Comparison of ENCODE assay signal across 14 cellular contexts in the genomic region with DNA sequence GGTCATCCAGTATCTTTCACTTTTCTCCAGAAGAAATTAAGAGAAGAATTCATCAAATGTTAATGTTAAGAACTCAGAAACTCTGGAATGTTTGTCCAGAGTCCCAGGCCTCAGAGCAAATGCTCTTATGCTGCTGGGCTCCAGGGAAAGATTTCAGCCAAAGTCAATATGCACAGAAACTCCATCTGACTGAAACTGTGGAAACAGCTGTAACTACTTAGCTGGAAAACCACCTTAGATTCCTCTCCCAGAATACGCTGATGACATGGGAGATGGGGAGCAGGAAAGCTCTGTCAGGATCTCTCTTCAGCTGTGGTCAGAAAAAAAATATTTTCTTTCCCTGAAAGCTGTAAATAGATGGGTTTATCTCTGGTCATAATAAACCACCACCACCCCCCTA.
DNase-seq lines count a peak whose midpoint lies in the region; ATAC-seq and TF ChIP-seq lines count a peak whose summit lies in the region.
"Had no signal": no experiment of that assay in that cellular context is flagged by ENCODE, and none has a peak within 500 bp of the region (broad histone marks: within the 10 kb centered on the region; RNA-seq: fewer than 3 reads in every experiment).

No MANE protein-coding gene starts in this region.

- H3K4ac ChIP-seq in IMR-90 (ENCODE audit: low read depth, low read length): no peak overlapping the region

- no peak for TF ChIP-seq RAD21 in IMR-90 (IDR thresholded peaks at IDR 0.05; ENCODE audit: low read length)

- BruUV-seq in IMR-90 (replicated peaks; lab: Mats Ljungman, UMichigan): no TSS peak

- H4K20me1 ChIP-seq in IMR-90 (ENCODE audit: insufficient read depth, low read length): no peaks in the 10 kb centered on the region

- no peak for TF ChIP-seq POLR2A in IMR-90 (IDR thresholded peaks at IDR 0.05; ENCODE audit: low read depth, low read length)

- H3K4me2 ChIP-seq in IMR-90 (ENCODE audit: low read depth, low read length): no peak overlapping the region

- H4K8ac ChIP-seq in IMR-90 (ENCODE audit: low read depth in 2 of 2, low read length in 2 of 2): no peak overlapping the region

- no peak overlapping the region for H3K27ac ChIP-seq in IMR-90 (ENCODE audit: insufficient read depth, low read length)

- ATAC-seq in IMR-90 (ENCODE audit: low read depth) (peak; percentile 75), HG02870 (IDR thresholded peaks at IDR 0.05; ENCODE audit: unreplicated experiment) (no peak), GM21360 (IDR thresholded peaks at IDR 0.05; ENCODE audit: unreplicated experiment) (no peak)
- no peak for ATAC-seq in naive thymus-derived CD8-positive, alpha-beta T cell
- ATAC-seq: activated naive CD8-positive, alpha-beta T cell treated with anti-CD3 and anti-CD28 coated beads, Interleukin-2, amount 50 U/mL, for 24 hours had no signal

- H3K4me1 Mint-ChIP-seq in naive thymus-derived CD8-positive, alpha-beta T cell: no peaks in the 10 kb centered on the region
- H3K4me1 Mint-ChIP-seq: activated naive CD8-positive, alpha-beta T cell treated with anti-CD3 and anti-CD28 coated beads, Interleukin-2, amount 50 U/mL, for 24 hours had no signal

- intact Hi-C loops in IMR-90 (cut with micrococcal nuclease): no loop called here

- CTCF ChIA-PET in IMR-90 (lab: Yijun Ruan, JAX): no interaction called here

- no peak overlapping the region for H2BK5ac ChIP-seq in IMR-90 (ENCODE audit: low read depth, low read length, poor library complexity, severe bottlenecking)

- no peak overlapping the region for H2BK15ac ChIP-seq in IMR-90 (ENCODE audit: low read depth, low read length)

- no peak overlapping the region for H3K56ac ChIP-seq in IMR-90 (ENCODE audit: extremely low read depth, insufficient read depth, low read length)

- H4K91ac ChIP-seq in IMR-90 (ENCODE audit: insufficient read depth, low read depth, low read length): no peak overlapping the region

- H3K36me3 Mint-ChIP-seq in naive thymus-derived CD8-positive, alpha-beta T cell: no peaks in the 10 kb centered on the region

- no CpG with 5 or more reads among the region's 1 CpG for WGBS in IMR-90 (ENCODE audit: extremely low coverage in 2 of 2, insufficient read length in 1 of 2), 2 experiments

- no peak overlapping the region for H3K27ac Mint-ChIP-seq in naive thymus-derived CD8-positive, alpha-beta T cell
- H3K27ac Mint-ChIP-seq: activated naive CD8-positive, alpha-beta T cell treated with anti-CD3 and anti-CD28 coated beads, Interleukin-2, amount 50 U/mL, for 24 hours had no signal

- no peaks in the 10 kb centered on the region; the same call in 1 of the 2 replicates for H3K9me3 ChIP-seq in IMR-90 (ENCODE audit: control insufficient read depth, insufficient read depth, low read length)

- H3K9me3 Mint-ChIP-seq in naive thymus-derived CD8-positive, alpha-beta T cell: peaks cover 0 to 20% (median 5%) of the 10 kb centered on the region in 9 donors

- no peak overlapping the region for H4K5ac ChIP-seq in IMR-90 (ENCODE audit: low read depth, low read length)

- H3K9me1 ChIP-seq in IMR-90 (ENCODE audit: insufficient read depth, low read length): no peaks in the 10 kb centered on the region

- 0 out of 2 replicates have a peak overlapping the region, but pooled peaks have one; percentile 1 for H3K14ac ChIP-seq in IMR-90 (replicated peaks; ENCODE audit: low read depth, low read length)

- no peak overlapping the region for H2AFZ ChIP-seq in IMR-90 (replicated peaks; ENCODE audit: low read length, poor library complexity)

- no peak overlapping the region for H3K9ac ChIP-seq in IMR-90 (ENCODE audit: low read depth, low read length)

- H3K4me3 ChIP-seq in IMR-90 (ENCODE audit: insufficient read depth, low read depth, low read length) (no peak overlapping the region), choroid plexus epithelial cell (ENCODE audit: low read depth, low read length) (no peak overlapping the region)

- DNase-seq in A172 (ENCODE audit: low spot score) (peak; percentile 30), IMR-90 (peak; percentile 89), choroid plexus epithelial cell (ENCODE audit: low read depth) (peak; percentile 94), medulla oblongata (ENCODE audit: extremely low spot score) (peak; percentile 41), DMS114 treated with DMSO at 0.1 percent for 48 hours (lab: John Stamatoyannopoulos, UW; ENCODE audit: unreplicated experiment) (no peak)
- no peak for DNase-seq in naive thymus-derived CD8-positive, alpha-beta T cell
- DNase-seq: activated naive CD8-positive, alpha-beta T cell treated with anti-CD3 and anti-CD28 coated beads, Interleukin-2, amount 50 U/mL, for 24 hours; GF-D8; NCI-H1930; occipital lobe; OCI-M1; stimulated activated CD4-positive, alpha-beta T cell treated with anti-CD3 and anti-CD28 coated beads, Interleukin-4, amount 100 ng/mL, for 24 hours had no signal

- H3K23ac ChIP-seq in IMR-90 (ENCODE audit: low read depth, low read length): no peak overlapping the region

- no peak overlapping the region for H2BK20ac ChIP-seq in IMR-90 (ENCODE audit: low read depth, low read length)

- H2AK5ac ChIP-seq in IMR-90 (ENCODE audit: low read depth, low read length): no peak overlapping the region

- H2AK9ac ChIP-seq in IMR-90 (replicated peaks; ENCODE audit: low read depth, low read length, poor library complexity): no peak overlapping the region

- dilution Hi-C loops in IMR-90 (cut with HindIII; ENCODE audit: low sequenced_read_pairs, unreplicated experiment): no loop called here

- in situ Hi-C loops in IMR-90 (cut with MboI; ENCODE audit: low sequenced_read_pairs): no loop called here

- TF ChIP-seq CTCF in IMR-90 (conservative IDR thresholded peaks at IDR 0.05; ENCODE audit: low read depth, low read length): no peak
- no peak for TF ChIP-seq CTCF in choroid plexus epithelial cell (conservative IDR thresholded peaks at IDR 0.05; ENCODE audit: low read depth, low read length)

- no peaks in the 10 kb centered on the region for H3K79me1 ChIP-seq in IMR-90 (ENCODE audit: low read depth in 1 of 2, low read length in 2 of 2)

- H3K4me3 Mint-ChIP-seq in naive thymus-derived CD8-positive, alpha-beta T cell: no peak overlapping the region
- H3K4me3 Mint-ChIP-seq: activated naive CD8-positive, alpha-beta T cell treated with anti-CD3 and anti-CD28 coated beads, Interleukin-2, amount 50 U/mL, for 24 hours had no signal

- H3K4me1 ChIP-seq in IMR-90 (ENCODE audit: control insufficient read depth, insufficient read depth, low read length): peaks cover 2% of the 10 kb centered on the region; the same call in 1 of the 2 replicates

- no peak overlapping the region for H2BK120ac ChIP-seq in IMR-90 (ENCODE audit: low read depth, low read length)

- no peaks in the 10 kb centered on the region for H3K27me3 ChIP-seq in IMR-90 (ENCODE audit: control insufficient read depth, insufficient read depth, low read length)

- POLR2A ChIA-PET in IMR-90 (lab: Charles Lee; ENCODE audit: unreplicated experiment): no interaction called here
- POLR2A ChIA-PET in naive thymus-derived CD8-positive, alpha-beta T cell (lab: Charles Lee): no interaction called here

- no peak overlapping the region for H3K18ac ChIP-seq in IMR-90 (ENCODE audit: low read depth, low read length)

- no peaks in the 10 kb centered on the region for H3K36me3 ChIP-seq in IMR-90 (ENCODE audit: control insufficient read depth, insufficient read depth, low read length)

- H3K27me3 Mint-ChIP-seq in naive thymus-derived CD8-positive, alpha-beta T cell: no peaks in the 10 kb centered on the region
- H3K27me3 Mint-ChIP-seq: activated naive CD8-positive, alpha-beta T cell treated with anti-CD3 and anti-CD28 coated beads, Interleukin-2, amount 50 U/mL, for 24 hours had no signal

TF ChIP-seq in IMR-90, 13 proteins besides CTCF, POLR2A, EP300 and RAD21:
- TF ChIP-seq MAZ (IDR thresholded peaks at IDR 0.05; ENCODE audit: borderline replicate concordance, low read depth, low read length) (no peak), BHLHE40 (IDR thresholded peaks at IDR 0.05; ENCODE audit: low read depth, low read length) (no peak), CHD1 (IDR thresholded peaks at IDR 0.05; ENCODE audit: low read depth, low read length) (no peak)
- TF ChIP-seq, protein P1, sequence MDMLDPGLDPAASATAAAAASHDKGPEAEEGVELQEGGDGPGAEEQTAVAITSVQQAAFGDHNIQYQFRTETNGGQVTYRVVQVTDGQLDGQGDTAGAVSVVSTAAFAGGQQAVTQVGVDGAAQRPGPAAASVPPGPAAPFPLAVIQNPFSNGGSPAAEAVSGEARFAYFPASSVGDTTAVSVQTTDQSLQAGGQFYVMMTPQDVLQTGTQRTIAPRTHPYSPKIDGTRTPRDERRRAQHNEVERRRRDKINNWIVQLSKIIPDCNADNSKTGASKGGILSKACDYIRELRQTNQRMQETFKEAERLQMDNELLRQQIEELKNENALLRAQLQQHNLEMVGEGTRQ (IDR thresholded peaks at IDR 0.05; ENCODE audit: low read depth, low read length): no peak
TF ChIP-seq in IMR-90: peak in this region for 0.

Comparison
In these comparisons a context has a peak if more than half of its experiments do, and no peak if none do; other contexts are left out.
1. DNase-seq: peak in A172 (single experiment), IMR-90 (single experiment), choroid plexus epithelial cell (single experiment) and medulla oblongata (single experiment); none in DMS114 treated with DMSO at 0.1 percent for 48 hours (single experiment) and naive thymus-derived CD8-positive, alpha-beta T cell (0 of 10).